ENCODE assay signal across 34 cellular contexts in genomic region chr9:94528886-94529285, GRCh38. TPM values are rescaled to one million over a fixed set of nuclear protein-coding genes. Genes with fewer than 3 reads are reported as not detected.
"Had no signal": no experiment of that assay in that cellular context is flagged by ENCODE, and none has a peak within 500 bp of the region (broad histone marks: within the 10 kb centered on the region; RNA-seq: fewer than 3 reads in every experiment).

No MANE protein-coding gene starts in this region.

- H3K9me3 ChIP-seq: esophagus squamous epithelium, heart right ventricle, left lung, mucosa of descending colon, neutrophil, pancreas, stomach, thyroid gland had no signal

- H3K4me2 ChIP-seq: smooth muscle cell had no signal

- H3K36me3 ChIP-seq: esophagus squamous epithelium, heart right ventricle, left lung, neutrophil, pancreas, stomach, thyroid gland had no signal

- H3K4me3 ChIP-seq: esophagus squamous epithelium, heart right ventricle, left lung, mucosa of descending colon, pancreas, smooth muscle cell, stomach, thyroid gland had no signal

- H3K27ac ChIP-seq: esophagus squamous epithelium, heart right ventricle, left lung, neutrophil, pancreas, stomach, thyroid gland had no signal

- DNase-seq: cortex of kidney; effector memory CD8-positive, alpha-beta T cell; erythroblast; esophagus squamous epithelium; foreskin melanocyte; glutamatergic neuron; heart right ventricle; hippocampal formation; left cardiac atrium; left lung; mesenchymal stem cell; mucosa of descending colon; naive B cell; pancreas; retina; stimulated activated CD4-positive, alpha-beta T cell treated with anti-CD3 and anti-CD28 coated beads, Interleukin-12 subunit alpha, Interleukin-12 subunit beta, amount 100 ng/mL, for 4 hours; stimulated activated CD4-positive, alpha-beta T cell treated with anti-CD3 and anti-CD28 coated beads, Interleukin-1b, Interleukin-23, amount 100 ng/mL, for 48 hours; stimulated activated CD4-positive, alpha-beta T cell treated with anti-CD3 and anti-CD28 coated beads, Interleukin-4, amount 100 ng/mL, for 1 hour; stimulated activated CD8-positive, alpha-beta memory T cell treated with anti-CD3 and anti-CD28 coated beads, Interleukin-4, amount 100 ng/mL, for 48 hours; stimulated activated naive CD4-positive, alpha-beta T cell treated with Interleukin-2 at 50 U/mL for 16 hours; stomach; thyroid gland; trophoblast cell had no signal

- H3K27me3 ChIP-seq: esophagus squamous epithelium, pancreas, stomach, thyroid gland had no signal

- ATAC-seq: effector memory CD8-positive, alpha-beta T cell; heart right ventricle; left cardiac atrium; left lung; mucosa of descending colon; natural killer cell treated with Interleukin-12 subunit alpha and Interleukin-12 subunit beta and Interleukin-15 and Interleukin-18, amount 100 ng/mL, for 72 hours; pancreas; sciatic nerve had no signal

- H3K4me1 ChIP-seq: esophagus squamous epithelium, heart right ventricle, left lung, thyroid gland had no signal

RNA-seq across cellular contexts. Expression of gene PCAT7, which starts 26.0 kb away (rescaled TPM):
- total RNA-seq: dermis microvascular lymphatic vessel endothelial cell; esophagus squamous epithelium; kidney epithelial cell; left cardiac atrium; lung microvascular endothelial cell; natural killer cell treated with Interleukin-12 subunit alpha and Interleukin-12 subunit beta and Interleukin-15 and Interleukin-18, amount 100 ng/mL, for 72 hours; omental fat pad; posterior vena cava; subcutaneous adipose tissue; temporal lobe; thyroid gland had no signal
- polyA plus RNA-seq: heart right ventricle had no signal
